8 cellular contexts compared by ENCODE assay signal in the genomic region with DNA sequence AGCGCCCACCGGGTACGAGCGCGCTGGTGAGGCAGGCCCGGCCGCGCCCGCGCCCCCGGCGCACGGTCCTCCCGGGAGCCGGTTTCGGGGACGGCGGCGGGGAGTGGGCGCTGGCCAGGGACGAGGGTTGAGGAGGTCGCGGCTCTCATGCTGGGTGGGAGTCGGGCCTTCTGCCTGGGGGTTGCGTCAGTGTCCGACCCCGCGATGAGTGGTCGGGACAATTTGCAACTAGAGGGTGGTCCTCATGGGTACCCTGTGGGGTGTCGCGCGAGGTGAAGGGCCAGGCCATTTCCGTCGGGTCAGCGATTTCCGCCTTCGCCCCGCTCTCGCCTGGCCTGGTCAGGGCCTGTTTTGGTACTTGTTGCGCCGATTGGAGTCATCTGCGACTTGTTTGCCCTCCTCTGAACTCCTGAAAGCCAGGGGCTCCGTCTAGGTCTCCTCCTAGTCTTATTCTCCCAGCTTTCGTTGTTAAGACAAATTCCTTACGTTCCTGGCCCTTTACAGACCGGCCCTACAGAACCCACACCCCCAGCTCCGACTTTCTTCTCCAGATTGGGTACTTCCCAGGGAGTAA. TPM values are rescaled to one million over a fixed set of nuclear protein-coding genes. Genes with fewer than 3 reads are reported as not detected.
DNase-seq lines count a peak whose midpoint lies in the region; ATAC-seq and TF ChIP-seq lines count a peak whose summit lies in the region.

No MANE protein-coding gene starts in this region.

- TF ChIP-seq EP300 in gastroesophageal sphincter (IDR thresholded peaks at IDR 0.05) = no peak

- no peaks in the 10 kb centered on the region for H3K36me3 ChIP-seq in gastroesophageal sphincter

- no peaks in the 10 kb centered on the region for H3K27me3 ChIP-seq in gastroesophageal sphincter

- TF ChIP-seq CTCF in 22Rv1 (IDR thresholded peaks at IDR 0.05) (no peak; the same call in 1 of the 2 replicates), GM12864 (IDR thresholded peaks at IDR 0.05; ENCODE audit: low read depth, low read length, missing control alignments) (no peak), gastroesophageal sphincter (IDR thresholded peaks at IDR 0.05) (no peak), progenitor cell of endocrine pancreas (IDR thresholded peaks at IDR 0.05; ENCODE audit: unreplicated experiment) (no peak)

- ATAC-seq in HG03280 (IDR thresholded peaks at IDR 0.05; ENCODE audit: unreplicated experiment) (peak; percentile 10), gastroesophageal sphincter (peak; percentile 3), HG03521 (IDR thresholded peaks at IDR 0.05; ENCODE audit: unreplicated experiment) (no peak)

- peaks cover 32% of the 10 kb centered on the region for H3K4me1 Mint-ChIP-seq in progenitor cell of endocrine pancreas (ENCODE audit: low read depth)

- no peaks in the 10 kb centered on the region for H3K36me3 Mint-ChIP-seq in progenitor cell of endocrine pancreas (ENCODE audit: insufficient read depth)

- H3K4me3 ChIP-seq in GM12864 (ENCODE audit: low read depth, low read length) (peak overlapping the region; percentile 75), gastroesophageal sphincter (peak overlapping the region; percentile 81 to 90)

- 0% methylated on average over 3 of the region's 47 CpGs; no CpG with 5 or more reads in 1 of the 2 donors for WGBS in gastroesophageal sphincter (ENCODE audit: low coverage in 1 of 2), 2 donors

- no peaks in the 10 kb centered on the region for H3K9me3 Mint-ChIP-seq in progenitor cell of endocrine pancreas (ENCODE audit: low read depth)

- H3K27ac Mint-ChIP-seq in progenitor cell of endocrine pancreas = peak overlapping the region; percentile 87

- H3K27ac ChIP-seq in 22Rv1 (peak overlapping the region; percentile 98), gastroesophageal sphincter (peak overlapping the region; percentile 84 to 97 (median 97))

- peaks cover 2 to 67% (median 27%) of the 10 kb centered on the region in 3 donors for H3K4me1 ChIP-seq in gastroesophageal sphincter

- peak overlapping the region; percentile 84 for H3K4me3 Mint-ChIP-seq in progenitor cell of endocrine pancreas (ENCODE audit: low read depth)

- no peak for DNase-seq in GM12864 (ENCODE audit: low read depth)
- peak; percentile 60 for DNase-seq in activated CD8-positive, alpha-beta memory T cell treated with anti-CD3 and anti-CD28 coated beads, Interleukin-2, amount 50 U/mL, for 48 hours
- DNase-seq in progenitor cell of endocrine pancreas (ENCODE audit: low spot score, unreplicated experiment) = no peak
- DNase-seq in mucosa of gallbladder (ENCODE audit: low spot score) = no peak

- H3K27me3 Mint-ChIP-seq in progenitor cell of endocrine pancreas = no peaks in the 10 kb centered on the region

- no peak for TF ChIP-seq POLR2A in gastroesophageal sphincter (IDR thresholded peaks at IDR 0.05)

- no peaks in the 10 kb centered on the region for H3K9me3 ChIP-seq in gastroesophageal sphincter

RNA-seq across cellular contexts. Expression of gene NAA60, which starts 14.9 kb away (rescaled TPM):
- 10 to 100 TPM; 18.6 to 35.1 (median 28.5) TPM for total RNA-seq in gastroesophageal sphincter
- total RNA-seq in progenitor cell of endocrine pancreas = 66.8 and 71.3 TPM in 2 replicates
- 70.3 TPM for total RNA-seq in mucosa of gallbladder

RNA-seq across cellular contexts. Expression of gene ZNF597, which starts 15.1 kb away (rescaled TPM):
- total RNA-seq in gastroesophageal sphincter (1 to 10 TPM; 1.4 to 2.8 (median 2.2) TPM), progenitor cell of endocrine pancreas (2.0 and 2.2 TPM in 2 replicates), mucosa of gallbladder (2.3 TPM)

RNA-seq across cellular contexts. Expression of gene C16orf90, which starts 36.9 kb away (rescaled TPM):
- total RNA-seq in gastroesophageal sphincter (not detected), progenitor cell of endocrine pancreas (not detected in 2 replicates), mucosa of gallbladder (not detected)

RNA-seq across cellular contexts. Expression of gene CLUAP1, which starts 42.4 kb away (rescaled TPM):
- total RNA-seq in gastroesophageal sphincter (10 to 100 TPM; 27.0 to 48.0 (median 30.1) TPM), progenitor cell of endocrine pancreas (38.7 and 42.4 TPM in 2 replicates), mucosa of gallbladder (39.9 TPM)

RNA-seq across cellular contexts. Expression of gene ZNF174, which starts 57.4 kb away (rescaled TPM):
- total RNA-seq in gastroesophageal sphincter (10 to 100 TPM; 12.1 to 22.9 (median 22.3) TPM), progenitor cell of endocrine pancreas (13.5 and 13.6 TPM in 2 replicates), mucosa of gallbladder (16.8 TPM)
